In genomic region chr6:14366880-14367279, GRCh38 we compare ENCODE assay signal across 18 cellular contexts.
"Had no signal": no experiment of that assay in that cellular context is flagged by ENCODE, and none has a peak within 500 bp of the region (broad histone marks: within the 10 kb centered on the region; RNA-seq: fewer than 3 reads in every experiment).

No MANE protein-coding gene starts in this region.

- H3K27ac ChIP-seq: dorsolateral prefrontal cortex, epithelial cell of prostate, pancreas, vagina had no signal

- H3K36me3 ChIP-seq: pancreas, vagina had no signal

- H3K9me3 ChIP-seq: pancreas, vagina had no signal

- DNase-seq: activated CD4-positive, alpha-beta T cell treated with anti-CD3 and anti-CD28 coated beads, Interleukin-2, amount 10 ng/mL, durations not matched to agents 7 days and 5 days; activated CD4-positive, CD25-positive, alpha-beta regulatory T cell; activated CD8-positive, alpha-beta T cell treated with anti-CD3 and anti-CD28 coated beads, Interleukin-2, amount 10 ng/mL, durations not matched to agents 7 days and 5 days; activated naive CD4-positive, alpha-beta T cell treated with Interleukin-2 at 50 U/mL for 16 hours; activated naive CD8-positive, alpha-beta T cell treated with anti-CD3 and anti-CD28 coated beads, Interleukin-2, amount 10 ng/mL, durations not matched to agents 7 days and 5 days; activated T-cell treated with anti-CD3 and anti-CD28 coated beads, Interleukin-2, amount 50 U/mL, for 24 hours; central memory CD4-positive, alpha-beta T cell; dorsolateral prefrontal cortex; foreskin fibroblast; hypothalamus; kidney; natural killer cell; pancreas; stimulated activated naive CD8-positive, alpha-beta T cell treated with anti-CD3 and anti-CD28 coated beads, Interleukin-15, amount 100 ng/mL, for 72 hours; T-cell; T-helper 9 cell had no signal

- H3K27me3 ChIP-seq: pancreas, vagina had no signal

- H3K4me1 ChIP-seq: pancreas, vagina had no signal

- H3K4me3 ChIP-seq: dorsolateral prefrontal cortex, pancreas, vagina had no signal

- ATAC-seq: activated CD8-positive, alpha-beta T cell treated with anti-CD3 and anti-CD28 coated beads, Interleukin-2, amount 10 ng/mL, durations not matched to agents 7 days and 5 days; natural killer cell; pancreas; stimulated activated naive CD8-positive, alpha-beta T cell treated with anti-CD3 and anti-CD28 coated beads, Interleukin-15, amount 100 ng/mL, for 72 hours; T-cell had no signal
